14 cellular contexts compared by ENCODE assay signal in the genomic region with DNA sequence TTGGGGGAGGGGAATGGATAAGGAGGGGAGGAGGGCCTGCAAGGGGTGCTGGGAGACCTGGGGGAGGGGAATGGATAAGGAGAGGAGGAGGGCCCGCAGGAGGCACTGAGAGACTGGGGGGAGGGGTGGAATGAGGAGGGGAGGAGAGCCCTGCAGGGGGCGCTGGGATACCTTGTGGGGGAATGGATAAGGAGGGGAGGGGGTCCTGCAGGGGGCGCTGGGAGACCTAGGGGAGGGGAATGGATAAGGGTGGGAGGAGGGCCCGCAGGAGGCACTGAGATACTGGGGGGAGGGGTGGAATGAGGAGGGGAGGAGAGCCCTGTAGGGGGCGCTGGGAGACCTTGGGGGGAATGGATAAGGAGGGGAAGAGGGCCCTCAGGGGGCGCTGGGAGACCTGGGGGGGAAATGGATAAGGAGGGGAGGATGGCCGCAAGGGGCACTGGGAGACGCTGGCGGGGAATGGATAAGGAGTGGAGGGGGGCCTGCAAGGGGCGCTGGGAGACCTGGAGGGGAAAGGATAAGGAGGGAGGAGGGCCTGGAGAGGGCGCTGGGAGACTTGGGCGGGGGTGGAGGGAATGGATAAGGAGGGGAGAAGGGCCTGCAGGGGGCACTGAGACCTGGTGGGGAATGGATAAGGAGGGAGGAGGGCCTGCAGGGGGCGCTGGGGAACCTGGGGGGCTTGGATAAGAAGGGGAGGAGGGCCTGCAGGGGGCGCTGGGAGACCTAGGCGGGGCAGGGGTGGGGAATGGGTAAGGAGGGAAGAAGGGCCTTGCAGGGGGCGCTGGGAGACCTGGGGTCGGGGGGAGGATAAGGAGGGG. TPM values are rescaled to one million over a fixed set of nuclear protein-coding genes. Genes with fewer than 3 reads are reported as not detected.
DNase-seq lines count a peak whose midpoint lies in the region; ATAC-seq and TF ChIP-seq lines count a peak whose summit lies in the region.
"Had no signal": no experiment of that assay in that cellular context is flagged by ENCODE, and none has a peak within 500 bp of the region (broad histone marks: within the 10 kb centered on the region; RNA-seq: fewer than 3 reads in every experiment).

No MANE protein-coding gene starts in this region.

- no peaks in the 10 kb centered on the region for H4K20me1 ChIP-seq in Loucy (ENCODE audit: insufficient read depth, low read length, poor library complexity, severe bottlenecking)

- H3K27me3 ChIP-seq in Loucy (ENCODE audit: insufficient read depth, low read length, poor library complexity, severe bottlenecking) (no peaks in the 10 kb centered on the region), transverse colon (no peaks in the 10 kb centered on the region)

- intact Hi-C loops in transverse colon (cut with DNase I; ENCODE audit: low total_unique reads), result no loop called here

- H2AFZ ChIP-seq in Loucy (ENCODE audit: low read length), result no peak overlapping the region

- H3K79me2 ChIP-seq in Loucy (ENCODE audit: insufficient read depth, low read length), result no peaks in the 10 kb centered on the region

- TF ChIP-seq CTCF in Loucy (conservative IDR thresholded peaks at IDR 0.05; ENCODE audit: low read length) (peak; percentile 66), transverse colon (IDR thresholded peaks at IDR 0.05) (peak in 1 of 5 experiments; percentile 5)

- whole genome bisulfite sequencing in transverse colon (ENCODE audit: low coverage in 1 of 2), 2 donors, result 64 to 74% methylated on average over 3 to 15 of the region's 17 CpGs

- no peak overlapping the region for H3K4me3 Mint-ChIP-seq in stimulated activated naive CD8-positive, alpha-beta T cell treated with anti-CD3 and anti-CD28 coated beads, Interleukin-15, amount 100 ng/mL, for 72 hours
- H3K4me3 Mint-ChIP-seq in central memory CD8-positive, alpha-beta T cell, result no peak overlapping the region
- H3K4me3 Mint-ChIP-seq: dendritic cell treated with granulocyte-macrophage colony-stimulating factor and Interleukin-4, amounts not matched to agents 40 ng/mL and 50 ng/mL, for 4 days had no signal

- no peaks in the 10 kb centered on the region for H3K36me3 Mint-ChIP-seq in central memory CD8-positive, alpha-beta T cell (ENCODE audit: insufficient read depth)

- no peak overlapping the region for H3K27ac ChIP-seq in transverse colon
- H3K27ac ChIP-seq: thoracic aorta had no signal

- in situ Hi-C loops in transverse colon (cut with MboI; ENCODE audit: low pct_ligation_motif_present in 1 of 4, low pct_unique_long_range_greater_than_20kb in 1 of 4, low sequenced_read_pairs in 3 of 4), result no loop called here

- H3K36me3 ChIP-seq in Loucy (ENCODE audit: insufficient read depth, low read length), result no peaks in the 10 kb centered on the region
- H3K36me3 ChIP-seq in transverse colon, result no peaks in the 10 kb centered on the region
- H3K36me3 ChIP-seq: thoracic aorta had no signal

- H3K4me1 ChIP-seq in Loucy (ENCODE audit: insufficient read depth, low read length, poor library complexity, severe bottlenecking), result no peaks in the 10 kb centered on the region
- H3K4me1 ChIP-seq in transverse colon, result peaks cover 3 to 34% (median 19%) of the 10 kb centered on the region in 4 donors

- H3K4me1 Mint-ChIP-seq in stimulated activated naive CD8-positive, alpha-beta T cell treated with anti-CD3 and anti-CD28 coated beads, Interleukin-15, amount 100 ng/mL, for 72 hours, result peaks cover 11% of the 10 kb centered on the region
- H3K4me1 Mint-ChIP-seq in central memory CD8-positive, alpha-beta T cell, result peaks cover 8% of the 10 kb centered on the region

- ATAC-seq in stimulated activated naive CD8-positive, alpha-beta T cell treated with anti-CD3 and anti-CD28 coated beads, Interleukin-15, Interleukin-2, amounts not matched to agents 100 U/mL and 50 U/mL, for 24 hours, result no peak
- no peak for ATAC-seq in stimulated activated naive CD8-positive, alpha-beta T cell treated with anti-CD3 and anti-CD28 coated beads, Interleukin-15, amount 100 ng/mL, for 72 hours
- no peak for ATAC-seq in central memory CD8-positive, alpha-beta T cell (replicated peaks; ENCODE audit: extremely low read depth, poor library complexity, severe bottlenecking)

- H3K9me3 ChIP-seq in Loucy (ENCODE audit: insufficient read depth, low read depth, low read length), result no peaks in the 10 kb centered on the region
- H3K9me3 ChIP-seq in transverse colon, result no peaks in the 10 kb centered on the region
- H3K9me3 ChIP-seq: thoracic aorta had no signal

- H3K9me3 Mint-ChIP-seq in stimulated activated naive CD8-positive, alpha-beta T cell treated with anti-CD3 and anti-CD28 coated beads, Interleukin-15, amount 100 ng/mL, for 72 hours, result no peaks in the 10 kb centered on the region
- H3K9me3 Mint-ChIP-seq in central memory CD8-positive, alpha-beta T cell, result no peaks in the 10 kb centered on the region
- H3K9me3 Mint-ChIP-seq: dendritic cell treated with granulocyte-macrophage colony-stimulating factor and Interleukin-4, amounts not matched to agents 40 ng/mL and 50 ng/mL, for 4 days had no signal

- H3K4me2 ChIP-seq in Loucy (ENCODE audit: low read depth, low read length, poor library complexity, severe bottlenecking), result no peak overlapping the region

- TF ChIP-seq POLR2A in transverse colon (IDR thresholded peaks at IDR 0.05), result no peak

- H3F3A ChIP-seq in Loucy (ENCODE audit: low read depth), result no peaks in the 10 kb centered on the region

- no peak overlapping the region for H3K9ac ChIP-seq in Loucy (ENCODE audit: low read depth, low read length, poor library complexity, severe bottlenecking)

- peak; percentile 70 for DNase-seq in stimulated activated naive CD8-positive, alpha-beta T cell treated with anti-CD3 and anti-CD28 coated beads, Interleukin-15, Interleukin-2, amounts not matched to agents 100 U/mL and 50 U/mL, for 24 hours
- DNase-seq in stimulated activated naive CD8-positive, alpha-beta T cell treated with anti-CD3 and anti-CD28 coated beads, Interleukin-15, amount 100 ng/mL, for 72 hours, result no peak
- DNase-seq in central memory CD8-positive, alpha-beta T cell (ENCODE audit: low spot score in 2 of 2), result no peak
- DNase-seq in transverse colon (peak; percentile 39), NCI-H446 (lab: John Stamatoyannopoulos, UW) (no peak), DMS79 treated with DMSO at 0.1 percent for 48 hours (lab: John Stamatoyannopoulos, UW) (no peak), T-helper 2 cell (no peak)
- DNase-seq: activated naive CD4-positive, alpha-beta T cell treated with Interleukin-2 at 50 U/mL for 16 hours; mesenchymal stem cell; MM.1S; posterior cingulate gyrus had no signal

- no peaks in the 10 kb centered on the region for H3K9me2 ChIP-seq in Loucy (replicated peaks; ENCODE audit: low read depth, low read length)

- H3K4me3 ChIP-seq in Loucy (ENCODE audit: low read length, poor library complexity, severe bottlenecking) (no peak overlapping the region), transverse colon (no peak overlapping the region)
- H3K4me3 ChIP-seq: thoracic aorta had no signal

- TF ChIP-seq EP300 in transverse colon (IDR thresholded peaks at IDR 0.05; ENCODE audit: low read depth), result no peak

- H3K27ac Mint-ChIP-seq in stimulated activated naive CD8-positive, alpha-beta T cell treated with anti-CD3 and anti-CD28 coated beads, Interleukin-15, amount 100 ng/mL, for 72 hours, result no peak overlapping the region
- H3K27ac Mint-ChIP-seq in central memory CD8-positive, alpha-beta T cell (ENCODE audit: low read depth), result peak overlapping the region; percentile 83
- H3K27ac Mint-ChIP-seq: dendritic cell treated with granulocyte-macrophage colony-stimulating factor and Interleukin-4, amounts not matched to agents 40 ng/mL and 50 ng/mL, for 4 days had no signal

- H3K27me3 Mint-ChIP-seq in stimulated activated naive CD8-positive, alpha-beta T cell treated with anti-CD3 and anti-CD28 coated beads, Interleukin-15, amount 100 ng/mL, for 72 hours, result no peaks in the 10 kb centered on the region
- no peaks in the 10 kb centered on the region for H3K27me3 Mint-ChIP-seq in central memory CD8-positive, alpha-beta T cell

RNA-seq across cellular contexts. Expression of a gene that starts 1.3 kb away (rescaled TPM):
- total RNA-seq in transverse colon, result under 1 TPM in 1 of 4 donors, not detected in 3; 0.14 TPM
- total RNA-seq: thoracic aorta had no signal

RNA-seq across cellular contexts. Expression of a gene that starts 34.6 kb away (rescaled TPM):
- 100 to 1,000 TPM; 395 to 794 (median 739) TPM for total RNA-seq in transverse colon

Comparison
In these comparisons a context has a peak if more than half of its experiments do, and no peak if none do; other contexts are left out.
1. DNase-seq: peak in stimulated activated naive CD8-positive, alpha-beta T cell treated with anti-CD3 and anti-CD28 coated beads, Interleukin-15, Interleukin-2, amounts not matched to agents 100 U/mL and 50 U/mL, for 24 hours (single experiment) and transverse colon (single experiment); none in stimulated activated naive CD8-positive, alpha-beta T cell treated with anti-CD3 and anti-CD28 coated beads, Interleukin-15, amount 100 ng/mL, for 72 hours (0 of 2), central memory CD8-positive, alpha-beta T cell (0 of 2), NCI-H446 (0 of 2), DMS79 treated with DMSO at 0.1 percent for 48 hours (single experiment) and T-helper 2 cell (0 of 5).